26 cellular contexts compared by ENCODE assay signal in the genomic region with DNA sequence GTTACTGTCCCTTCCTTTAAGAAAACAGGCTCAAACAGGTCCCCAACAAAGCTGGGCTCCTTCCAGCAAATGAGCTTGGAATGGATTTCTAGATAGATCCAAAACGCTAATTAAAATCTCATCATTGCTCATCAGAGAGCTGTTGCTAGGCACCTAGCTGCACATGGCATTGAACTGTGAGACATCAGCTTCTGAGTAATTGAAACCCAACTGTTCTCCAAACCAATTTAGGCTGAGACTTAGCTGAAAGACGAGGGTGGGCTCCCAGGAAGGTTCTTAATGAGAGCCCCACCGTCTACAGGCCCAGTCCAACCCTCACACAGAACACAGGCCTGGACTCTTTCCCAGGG. TPM values are rescaled to one million over a fixed set of nuclear protein-coding genes. Genes with fewer than 3 reads are reported as not detected.
DNase-seq lines count a peak whose midpoint lies in the region; ATAC-seq, FAIRE-seq and TF ChIP-seq lines count a peak whose summit lies in the region.
"Had no signal": no experiment of that assay in that cellular context is flagged by ENCODE, and none has a peak within 500 bp of the region (broad histone marks: within the 10 kb centered on the region; RNA-seq: fewer than 3 reads in every experiment).

No MANE protein-coding gene starts in this region.

- peaks cover 5% of the 10 kb centered on the region for H3K4me1 ChIP-seq in keratinocyte (ENCODE audit: control insufficient read depth, extremely low read depth, insufficient read depth, low read length)
- no peaks in the 10 kb centered on the region for H3K4me1 ChIP-seq in upper lobe of right lung
- H3K4me1 ChIP-seq in prostate gland (replicated peaks), result no peaks in the 10 kb centered on the region
- H3K4me1 ChIP-seq: pancreas, right lobe of liver, transverse colon had no signal

- H3K4me3 ChIP-seq in dorsolateral prefrontal cortex, result no peak overlapping the region
- no peak overlapping the region for H3K4me3 ChIP-seq in keratinocyte (ENCODE audit: control insufficient read depth in 2 of 3, extremely low read depth in 1 of 3, insufficient read depth in 2 of 3, low read depth in 1 of 3, low read length in 3 of 3)
- no peak overlapping the region for H3K4me3 ChIP-seq in upper lobe of right lung
- H3K4me3 ChIP-seq in prostate gland, result no peak overlapping the region
- H3K4me3 ChIP-seq: BLaER1, pancreas, PC-9, right lobe of liver, transverse colon had no signal

- no peak for ATAC-seq in upper lobe of right lung
- no peak for ATAC-seq in GM21786 (IDR thresholded peaks at IDR 0.05; ENCODE audit: unreplicated experiment)
- ATAC-seq: activated CD8-positive, alpha-beta T cell treated with anti-CD3 and anti-CD28 coated beads, Interleukin-2, amount 10 ng/mL, durations not matched to agents 7 days and 5 days; left colon; natural killer cell treated with Interleukin-12 subunit alpha and Interleukin-12 subunit beta and Interleukin-15 and Interleukin-18, amount 100 ng/mL, for 72 hours; right lobe of liver had no signal

- no peaks in the 10 kb centered on the region for H3K79me2 ChIP-seq in keratinocyte (ENCODE audit: control insufficient read depth, insufficient read depth, low read length)

- intact Hi-C loops in dorsolateral prefrontal cortex (cut with DNase I), result no loop called here
- intact Hi-C loops in upper lobe of right lung (cut with DNase I), result no loop called here
- intact Hi-C loops in prostate gland (cut with DNase I), result no loop called here

- H3K27ac ChIP-seq in dorsolateral prefrontal cortex, result peak overlapping the region in 44 of 59 donors; percentile 11 to 77 (median 50)
- no peak overlapping the region for H3K27ac ChIP-seq in keratinocyte (ENCODE audit: control insufficient read depth, insufficient read depth, low read length)
- no peak overlapping the region for H3K27ac ChIP-seq in upper lobe of right lung
- H3K27ac ChIP-seq in prostate gland, result no peak overlapping the region
- H3K27ac ChIP-seq: BLaER1, pancreas, PC-9, right lobe of liver, transverse colon had no signal

- peak; percentile 26 for FAIRE-seq in keratinocyte (lab: Jason Lieb, UNC)
- FAIRE-seq: H54, pancreas had no signal

- in situ Hi-C loops in G401 (cut with HindIII; ENCODE audit: low sequenced_read_pairs), result no loop called here
- in situ Hi-C loops in KBM-7 (cut with MboI; ENCODE audit: low pct_unique_long_range_greater_than_20kb, low sequenced_read_pairs), result no loop called here

- H4K20me1 ChIP-seq in keratinocyte (ENCODE audit: control insufficient read depth, extremely low read depth, insufficient read depth, low read length), result no peaks in the 10 kb centered on the region
- H4K20me1 ChIP-seq: BLaER1 had no signal

- no peaks in the 10 kb centered on the region for H3K9me3 ChIP-seq in keratinocyte (ENCODE audit: control insufficient read depth, low read depth, low read length)
- no peaks in the 10 kb centered on the region for H3K9me3 ChIP-seq in upper lobe of right lung
- H3K9me3 ChIP-seq in prostate gland, result no peaks in the 10 kb centered on the region
- H3K9me3 ChIP-seq: BLaER1, pancreas, right lobe of liver, transverse colon had no signal

- DNase-seq in G401 (ENCODE audit: low spot score), result peak; percentile 29
- peak; percentile 60 for DNase-seq in NCI-H446 treated with DMSO at 0.1 percent for 48 hours (lab: John Stamatoyannopoulos, UW)
- DNase-seq in dorsolateral prefrontal cortex, result peak in 1 of 10 donors; percentile 13
- DNase-seq in keratinocyte (ENCODE audit: low read depth, low spot score), result no peak
- DNase-seq in upper lobe of right lung, result no peak
- no peak for DNase-seq in prostate gland (ENCODE audit: low spot score)
- no peak for DNase-seq in KBM-7
- DNase-seq: activated CD4-positive, CD25-positive, alpha-beta regulatory T cell treated with anti-CD3 and anti-CD28 coated beads, Interleukin-2, amount 50 U/mL, for 72 hours; activated CD8-positive, alpha-beta T cell treated with anti-CD3 and anti-CD28 coated beads, Interleukin-2, amount 10 ng/mL, durations not matched to agents 7 days and 5 days; activated T-cell treated with anti-CD3 and anti-CD28 coated beads, Interleukin-2, amount 50 U/mL, for 1 hour; left colon; midbrain; NCI-H1417 treated with DMSO at 0.1 percent for 48 hours; NCI-H2171 treated with DMSO at 0.1 percent for 48 hours; NCI-H82; pancreas; PC-9; right lobe of liver; SIG-M5; stimulated activated naive CD8-positive, alpha-beta T cell treated with anti-CD3 and anti-CD28 coated beads, Interleukin-15, amount 100 ng/mL, for 72 hours; transverse colon had no signal

- H3K9ac ChIP-seq in keratinocyte (ENCODE audit: control insufficient read depth, extremely low read depth, insufficient read depth, low read length), result no peak overlapping the region
- H3K9ac ChIP-seq: BLaER1 had no signal

- H2AFZ ChIP-seq in keratinocyte (ENCODE audit: control insufficient read depth, low read length), result peak overlapping the region; percentile 49
- H2AFZ ChIP-seq: PC-9 had no signal

- peak overlapping the region; percentile 24 for H3K4me2 ChIP-seq in keratinocyte (ENCODE audit: control insufficient read depth, extremely low read depth, insufficient read depth, low read depth, low read length)
- H3K4me2 ChIP-seq: PC-9 had no signal

- TF ChIP-seq POLR2A in prostate gland (IDR thresholded peaks at IDR 0.05), result no peak

- 56% methylated on average over 3 of the region's 3 CpGs for WGBS in prostate gland

- dilution Hi-C loops in keratinocyte (cut with MboI; ENCODE audit: extremely low pct_ligation_motif_present, low sequenced_read_pairs), result no loop called here

- H3K27me3 ChIP-seq in dorsolateral prefrontal cortex (no peaks in the 10 kb centered on the region), keratinocyte (ENCODE audit: control insufficient read depth, extremely low read depth, insufficient read depth, low read length) (no peaks in the 10 kb centered on the region), upper lobe of right lung (no peaks in the 10 kb centered on the region), prostate gland (replicated peaks; ENCODE audit: insufficient read depth) (no peaks in the 10 kb centered on the region)
- H3K27me3 ChIP-seq: BLaER1, pancreas, right lobe of liver, transverse colon had no signal

- TF ChIP-seq CTCF in dorsolateral prefrontal cortex (IDR thresholded peaks at IDR 0.05 in 54 of 56, conservative IDR thresholded peaks at IDR 0.05 in 2 of 56; ENCODE audit: low read depth in 1 of 56, partially characterized antibody in 56 of 56) (no peak), keratinocyte (optimal IDR thresholded peaks at IDR 0.05 in 1 of 3, IDR thresholded peaks at IDR 0.05 in 1 of 3, conservative IDR thresholded peaks at IDR 0.05 in 1 of 3; ENCODE audit: extremely low read depth in 1 of 3, insufficient read depth in 2 of 3, low read length in 3 of 3) (no peak), upper lobe of right lung (IDR thresholded peaks at IDR 0.05) (no peak), prostate gland (IDR thresholded peaks at IDR 0.05) (no peak)

- H3K36me3 ChIP-seq in keratinocyte (ENCODE audit: control insufficient read depth in 2 of 2, extremely low read depth in 1 of 2, insufficient read depth in 2 of 2, low read length in 2 of 2) (no peaks in the 10 kb centered on the region), upper lobe of right lung (no peaks in the 10 kb centered on the region), prostate gland (no peaks in the 10 kb centered on the region)
- H3K36me3 ChIP-seq: BLaER1, pancreas, right lobe of liver, transverse colon had no signal

- H3K9me1 ChIP-seq in keratinocyte (ENCODE audit: control insufficient read depth, extremely low read depth, insufficient read depth, low read length), result no peaks in the 10 kb centered on the region

RNA-seq across cellular contexts. Expression of a gene that starts 59.1 kb away (rescaled TPM):
- total RNA-seq in G401 (2014; rRNA removed; shearing (Covaris generic)), result not detected in 2 replicates
- total RNA-seq in dorsolateral prefrontal cortex (1 to 10 TPM; 1.4 to 3.9 (median 2.3) TPM), upper lobe of right lung (0.17 TPM), prostate gland (under 1 TPM; 0.09 to 0.34 TPM)
- 0.01 TPM in 3 replicates for polyA plus RNA-seq in keratinocyte
- polyA plus RNA-seq in keratinocyte (2011; ENCODE audit: low read depth), result not detected
- 0.01 TPM in 1 of 2 replicates, not detected in the other for polyA plus RNA-seq in keratinocyte (2011; cell fraction: cytosol; rRNA removed)
- polyA plus RNA-seq in keratinocyte (2011; cell fraction: nucleus; rRNA removed), result 0.01 TPM in 2 replicates
- not detected in 2 replicates for polyA plus RNA-seq in keratinocyte (2012; ENCODE audit: low replicate concordance)
- not detected in 3 replicates for polyA minus RNA-seq in keratinocyte
- not detected for polyA minus RNA-seq in keratinocyte (2011; cell fraction: cytosol; rRNA and poly(A)+ RNA removed)
- polyA minus RNA-seq in keratinocyte (2011; cell fraction: nucleus; rRNA and poly(A)+ RNA removed), result 0.08 TPM in 1 of 2 replicates, not detected in the other
- total RNA-seq: glomerular endothelial cell; natural killer cell treated with Interleukin-12 subunit alpha and Interleukin-12 subunit beta and Interleukin-15 and Interleukin-18, amount 100 ng/mL, for 72 hours; pancreas; PC-9; right lobe of liver had no signal

Comparison
In these comparisons a context has a peak if more than half of its experiments do, and no peak if none do; other contexts are left out.
1. DNase-seq: peak in G401 (single experiment) and NCI-H446 treated with DMSO at 0.1 percent for 48 hours (single experiment); none in keratinocyte (single experiment), upper lobe of right lung (single experiment), prostate gland (single experiment) and KBM-7 (single experiment).
2. H3K27ac ChIP-seq: peak in dorsolateral prefrontal cortex (44 of 59); none in keratinocyte (single experiment), upper lobe of right lung (single experiment) and prostate gland (0 of 2).